8 cellular contexts compared by ENCODE assay signal in genomic region chr21:34889537-34890257, GRCh38.
A peak's percentile ranks its signal among the peaks of the same experiment; 100 is the strongest.
DNase-seq lines count a peak whose midpoint lies in the region; ATAC-seq, FAIRE-seq and TF ChIP-seq lines count a peak whose summit lies in the region.

No MANE protein-coding gene starts in this region.

- H3K4me3 ChIP-seq in endothelial cell of umbilical vein (replicated peaks in 1 of 3; ENCODE audit: insufficient read depth in 1 of 3, low read depth in 1 of 3, low read length in 3 of 3), result peak overlapping the region; percentile 59 to 89 (median 76)
- H3K4me3 ChIP-seq in mucosa of stomach (ENCODE audit: low read length), result peak overlapping the region; percentile 33

- peak overlapping the region; percentile 85 for H2AFZ ChIP-seq in endothelial cell of umbilical vein (ENCODE audit: low read depth, low read length)

- intact Hi-C loops in endothelial cell of umbilical vein (cut with micrococcal nuclease), result loop anchor here (1.0 to 10.0 kb wide), 9 partner anchors 93 to 1139 kb away; partner anchors contain the start of gene RCAN1

- H3K36me3 ChIP-seq in endothelial cell of umbilical vein (ENCODE audit: control insufficient read depth in 2 of 2, extremely low read depth in 1 of 2, insufficient read depth in 2 of 2, low read length in 2 of 2) (no peaks in the 10 kb centered on the region), mucosa of stomach (ENCODE audit: control insufficient read depth, insufficient read depth, low read length) (no peaks in the 10 kb centered on the region)

- H3K4me2 ChIP-seq in endothelial cell of umbilical vein (ENCODE audit: insufficient read depth, low read length), result peak overlapping the region; percentile 65

- H3K27ac ChIP-seq in endothelial cell of umbilical vein (ENCODE audit: insufficient read depth, low read depth, low read length), result peak overlapping the region; percentile 88

- no peaks in the 10 kb centered on the region for H4K20me1 ChIP-seq in endothelial cell of umbilical vein (replicated peaks; ENCODE audit: control insufficient read depth, extremely low read depth, insufficient read depth, low read length)

- H3K79me2 ChIP-seq in endothelial cell of umbilical vein (ENCODE audit: control insufficient read depth, insufficient read depth, low read length), result peaks cover 37% of the 10 kb centered on the region

- DNase-seq in Ammon's horn (ENCODE audit: low spot score), result peak; percentile 46
- DNase-seq in NCI-H774 (lab: John Stamatoyannopoulos, UW), result peak; percentile 63
- peak; percentile 93 for DNase-seq in activated CD8-positive, alpha-beta memory T cell treated with anti-CD3 and anti-CD28 coated beads for 24 hours
- DNase-seq in endothelial cell of umbilical vein (ENCODE audit: low read depth, low spot score), result peak; percentile 56
- peak; percentile 48 to 78 for DNase-seq in stimulated activated CD8-positive, alpha-beta memory T cell treated with anti-CD3 and anti-CD28 coated beads, Interleukin-7, amount 100 ng/mL, for 4 hours (ENCODE audit: low read depth in 2 of 2)

- H3K9ac ChIP-seq in endothelial cell of umbilical vein (replicated peaks; ENCODE audit: extremely low read depth, insufficient read depth, low read length) (peak overlapping the region; percentile 96), mucosa of stomach (ENCODE audit: low read length) (peak overlapping the region; percentile 91)

- CTCF ChIA-PET in endothelial cell of umbilical vein (lab: Charles Lee), result interaction anchor here (0.6 to 14.7 kb wide), 32 partner anchors 10 to 1140 kb away, joined by 3 to 249 read pairs (median 4); no protein-coding TSS in a partner anchor

- TF ChIP-seq CTCF in endothelial cell of umbilical vein (IDR thresholded peaks at IDR 0.05; ENCODE audit: extremely low read depth in 1 of 2, insufficient read depth in 1 of 2, low read depth in 1 of 2, low read length in 2 of 2), result peak; percentile 77 to 86

- H3K27me3 ChIP-seq in endothelial cell of umbilical vein (ENCODE audit: control insufficient read depth in 2 of 2, insufficient read depth in 2 of 2, low read length in 2 of 2) (peaks cover 30 to 46% of the 10 kb centered on the region in 2 experiments), mucosa of stomach (ENCODE audit: control insufficient read depth, insufficient read depth, low read length) (peaks cover 5% of the 10 kb centered on the region)

- ATAC-seq in GM19023 (IDR thresholded peaks at IDR 0.05; ENCODE audit: unreplicated experiment), result peak; percentile 51
- peak; percentile 31 for ATAC-seq in HG03139 (IDR thresholded peaks at IDR 0.05; ENCODE audit: unreplicated experiment)

- BruUV-seq in endothelial cell of umbilical vein (replicated peaks; lab: Mats Ljungman, UMichigan), result no TSS peak

- POLR2A ChIA-PET in endothelial cell of umbilical vein (lab: Charles Lee), result interaction anchor here (1.4 to 1.8 kb wide), 2 partner anchors 53 to 78 kb away, joined by 3 to 9 read pairs; no protein-coding TSS in a partner anchor

- dilution Hi-C loops in endothelial cell of umbilical vein (cut with MboI; ENCODE audit: extremely low pct_ligation_motif_present, low sequenced_read_pairs), result no loop called here

- H3K9me3 ChIP-seq in endothelial cell of umbilical vein (replicated peaks; ENCODE audit: control insufficient read depth, insufficient read depth, low read length), result no peaks in the 10 kb centered on the region
- no peaks in the 10 kb centered on the region for H3K9me3 ChIP-seq in mucosa of stomach (ENCODE audit: control insufficient read depth, low read length)

- H3K9me1 ChIP-seq in endothelial cell of umbilical vein (replicated peaks; ENCODE audit: control insufficient read depth, extremely low read depth, insufficient read depth, low read length), result no peaks in the 10 kb centered on the region

- H3K4me1 ChIP-seq in endothelial cell of umbilical vein (ENCODE audit: control insufficient read depth, extremely low read depth, insufficient read depth, low read length) (peaks cover 26% of the 10 kb centered on the region), mucosa of stomach (ENCODE audit: control insufficient read depth, insufficient read depth, low read length) (no peaks in the 10 kb centered on the region)

- FAIRE-seq in endothelial cell of umbilical vein (lab: Jason Lieb, UNC), result peak; percentile 47

- no peak for TF ChIP-seq POLR2A in endothelial cell of umbilical vein (IDR thresholded peaks at IDR 0.05; ENCODE audit: low read depth, low read length)

TF ChIP-seq in endothelial cell of umbilical vein, 7 proteins besides CTCF, POLR2A, EP300 and RAD21:
- TF ChIP-seq GATA2 (IDR thresholded peaks at IDR 0.05; ENCODE audit: insufficient read depth, insufficient read length, low read depth, low read length) (no peak), MYC (IDR thresholded peaks at IDR 0.05; ENCODE audit: low read depth, low read length) (no peak), EZH2 (IDR thresholded peaks at IDR 0.05; ENCODE audit: borderline replicate concordance, low read depth, low read length, severe bottlenecking) (no peak), JUN (IDR thresholded peaks at IDR 0.05; ENCODE audit: borderline replicate concordance, insufficient read depth, insufficient read length, low read depth) (no peak), MAX (IDR thresholded peaks at IDR 0.05; ENCODE audit: insufficient read depth, insufficient read length) (no peak), POLR2AphosphoS5 (IDR thresholded peaks at IDR 0.05; ENCODE audit: insufficient read depth, low read depth, low read length) (peak; percentile 11), FOS (IDR thresholded peaks at IDR 0.05; ENCODE audit: borderline replicate concordance, insufficient read depth, low read length) (peak; percentile 5)

Comparison
In these comparisons a context has a peak if more than half of its experiments do, and no peak if none do; other contexts are left out.
1. Peak in every context shown above with its lines: DNase-seq, ATAC-seq, H3K4me3 ChIP-seq and H3K27ac ChIP-seq.